In the genomic region with DNA sequence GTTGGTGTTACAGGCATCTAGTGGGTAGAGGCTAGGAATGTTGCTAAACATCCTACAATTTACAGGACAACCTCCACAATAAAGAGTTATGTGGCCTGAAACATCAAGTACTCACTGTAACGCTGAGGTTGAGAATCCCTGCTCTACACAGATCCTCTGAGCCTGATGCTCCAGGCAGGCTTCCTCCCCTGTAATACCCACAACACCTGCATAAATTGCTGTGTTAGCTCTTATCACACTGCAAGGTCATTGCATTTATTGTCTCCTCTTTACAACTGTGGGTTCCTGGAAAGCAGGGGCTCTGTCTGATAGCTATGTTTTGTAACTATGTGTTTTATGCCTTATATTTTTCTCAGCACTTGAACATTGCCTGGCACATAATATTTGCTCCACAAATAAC, we compare ENCODE assay signal across 25 cellular contexts.
"Had no signal": no experiment of that assay in that cellular context is flagged by ENCODE, and none has a peak within 500 bp of the region (broad histone marks: within the 10 kb centered on the region; RNA-seq: fewer than 3 reads in every experiment).

No MANE protein-coding gene starts in this region.

- DNase-seq: cerebellar nuclear complex; cortex of kidney; endodermal cell; heart left ventricle; left cardiac atrium; left lung; mesenchymal stem cell; mucosa of descending colon; natural killer cell; occipital lobe; ovary; posterior cingulate gyrus; stimulated activated CD4-positive, alpha-beta T cell treated with anti-CD3 and anti-CD28 coated beads, Interleukin-15, amount 100 ng/mL, for 24 hours; stimulated activated CD4-positive, alpha-beta T cell treated with anti-CD3 and anti-CD28 coated beads, Interleukin-2, amount 100 ng/mL, for 48 hours; stimulated activated naive B cell treated with anti-CD40 and anti-IgM and Interleukin-4, amounts not matched to agents 10 μg/mL and 1 μg/mL and 100 μg/mL, for 72 hours; upper lobe of left lung had no signal

- ATAC-seq: esophagus mucosa, foreskin keratinocyte, gastroesophageal sphincter, heart left ventricle, left cardiac atrium, left lung, mucosa of descending colon, natural killer cell had no signal

- H3K36me3 ChIP-seq: gastroesophageal sphincter, heart left ventricle, left lung, ovary, thoracic aorta, tibial nerve, upper lobe of left lung had no signal

- H3K9me3 ChIP-seq: gastroesophageal sphincter, heart left ventricle, left lung, mucosa of descending colon, ovary, thoracic aorta, tibial nerve, upper lobe of left lung had no signal

- H3K4me3 ChIP-seq: heart left ventricle, hepatocyte, left lung, mucosa of descending colon, skin epidermis, thoracic aorta, tibial nerve, upper lobe of left lung had no signal

- H3K4me1 ChIP-seq: foreskin keratinocyte had no signal

- H3K27me3 ChIP-seq: ovary had no signal

- H3K27ac ChIP-seq: epithelial cell of prostate, foreskin keratinocyte, hepatocyte, left lung, ovary, skin epidermis, thoracic aorta, tibial nerve, upper lobe of left lung had no signal

- FAIRE-seq: urothelium cell line had no signal
